ENCODE assay signal across 8 cellular contexts in the genomic region with DNA sequence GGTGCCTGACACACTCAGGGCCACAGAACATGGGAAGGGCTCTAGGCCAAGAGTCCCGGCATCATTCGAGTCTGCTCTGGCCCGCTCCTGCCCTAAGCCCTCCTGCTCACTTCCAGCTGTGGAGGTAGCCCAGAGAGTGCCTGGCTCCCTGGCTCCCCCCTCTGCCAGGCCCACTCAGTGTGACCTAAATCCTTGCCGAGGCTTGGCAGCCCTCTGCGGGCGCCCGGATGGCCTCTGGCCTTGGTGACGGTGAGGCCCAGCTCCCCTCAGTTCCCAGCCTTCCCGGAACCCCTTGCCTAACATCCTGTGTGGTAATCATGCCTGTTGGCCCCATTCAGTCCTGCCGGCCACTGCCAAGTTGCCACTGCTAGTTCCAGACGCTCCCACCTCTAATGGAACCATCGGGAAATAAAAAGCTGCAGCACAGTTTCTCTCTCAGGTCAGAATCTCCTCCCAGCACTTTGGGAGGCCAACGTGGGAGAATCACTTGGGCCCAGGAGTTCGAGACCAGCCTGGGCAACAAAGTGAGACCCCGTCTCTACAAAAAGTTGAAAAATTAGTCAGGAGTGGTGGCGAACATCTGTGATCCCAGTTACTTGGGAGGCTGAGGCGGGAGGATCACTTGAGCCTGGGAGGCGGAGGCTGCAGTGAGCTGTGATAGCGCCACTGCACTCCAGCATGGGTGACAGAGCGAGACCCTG. TPM values are rescaled to one million over a fixed set of nuclear protein-coding genes. Genes with fewer than 3 reads are reported as not detected.
A peak's percentile ranks its signal among the peaks of the same experiment; 100 is the strongest.
DNase-seq lines count a peak whose midpoint lies in the region; ATAC-seq and TF ChIP-seq lines count a peak whose summit lies in the region.

No MANE protein-coding gene starts in this region.

- H3K4me3 ChIP-seq in coronary artery = peak overlapping the region; percentile 5
- H3K4me3 ChIP-seq in mesodermal cell (ENCODE audit: extremely low read depth, insufficient read depth, low read length, poor library complexity, severe bottlenecking) = peak overlapping the region; percentile 39
- no peak overlapping the region for H3K4me3 ChIP-seq in tibial nerve

- H3K27me3 Mint-ChIP-seq in activated CD4-positive, alpha-beta T cell treated with anti-CD3 and anti-CD28 coated beads for 36 hours = no peaks in the 10 kb centered on the region
- H3K27me3 Mint-ChIP-seq in activated CD8-positive, alpha-beta memory T cell treated with anti-CD3 and anti-CD28 coated beads, Interleukin-2, amount 10 ng/mL, durations not matched to agents 7 days and 5 days = peaks cover 8% of the 10 kb centered on the region

- POLR2A ChIA-PET in activated CD4-positive, alpha-beta T cell treated with anti-CD3 and anti-CD28 coated beads for 36 hours (lab: Charles Lee) = no interaction called here

- H3K9me3 Mint-ChIP-seq in activated CD4-positive, alpha-beta T cell treated with anti-CD3 and anti-CD28 coated beads for 36 hours (ENCODE audit: low read depth) = no peaks in the 10 kb centered on the region
- no peaks in the 10 kb centered on the region for H3K9me3 Mint-ChIP-seq in activated CD8-positive, alpha-beta memory T cell treated with anti-CD3 and anti-CD28 coated beads, Interleukin-2, amount 10 ng/mL, durations not matched to agents 7 days and 5 days (ENCODE audit: low read depth)

- intact Hi-C loops in activated CD4-positive, alpha-beta T cell treated with anti-CD3 and anti-CD28 coated beads for 36 hours (cut with DNase I, micrococcal nuclease) = loop anchor here in 1 of 2 experiments (10.0 kb wide), 1 partner anchor 591 kb away; the partner anchor contains the start of gene CLSTN1

- no peaks in the 10 kb centered on the region for H3K9me3 ChIP-seq in mesodermal cell (ENCODE audit: control insufficient read depth, low read length)
- peaks cover 0 to 4% (median 0%) of the 10 kb centered on the region in 4 donors for H3K9me3 ChIP-seq in tibial nerve

- TF ChIP-seq EP300 in tibial nerve (IDR thresholded peaks at IDR 0.05) = peak; percentile 92 to 96

- H3K27ac ChIP-seq in coronary artery (peak overlapping the region; percentile 80 to 98), mesodermal cell (ENCODE audit: low read depth, low read length, severe bottlenecking) (no peak overlapping the region), tibial nerve (peak overlapping the region; percentile 86 to 98 (median 88))

- H3K4me1 Mint-ChIP-seq in activated CD4-positive, alpha-beta T cell treated with anti-CD3 and anti-CD28 coated beads for 36 hours = peaks cover 32% of the 10 kb centered on the region
- H3K4me1 Mint-ChIP-seq in activated CD8-positive, alpha-beta memory T cell treated with anti-CD3 and anti-CD28 coated beads, Interleukin-2, amount 10 ng/mL, durations not matched to agents 7 days and 5 days = peaks cover 32% of the 10 kb centered on the region

- in situ Hi-C loops in GM13976 (cut with MboI; ENCODE audit: low sequenced_read_pairs, unreplicated experiment) = no loop called here

- 88 to 89% methylated on average over 17 of the region's 20 CpGs for WGBS in mesodermal cell (ENCODE audit: insufficient coverage in 2 of 2), 2 experiments
- WGBS in tibial nerve, 2 donors = 57 to 60% methylated on average over 16 to 18 of the region's 20 CpGs

- no peak for TF ChIP-seq CTCF in coronary artery (IDR thresholded peaks at IDR 0.05)
- peak in 1 of 5 experiments; percentile 21 for TF ChIP-seq CTCF in tibial nerve (IDR thresholded peaks at IDR 0.05)
- no peak for TF ChIP-seq CTCF in GM13976 (IDR thresholded peaks at IDR 0.05; ENCODE audit: borderline replicate concordance, control extremely low read depth, extremely low read depth, insufficient read depth, missing control alignments)

- DNase-seq in activated CD4-positive, alpha-beta T cell treated with anti-CD3 and anti-CD28 coated beads for 36 hours = no peak
- no peak for DNase-seq in activated CD4-positive, alpha-beta T cell treated with anti-CD3 and anti-CD28 coated beads for 1 hour
- peak; percentile 97 for DNase-seq in coronary artery (ENCODE audit: low spot score)
- DNase-seq in tibial nerve (ENCODE audit: low spot score in 2 of 2) = peak; percentile 78 to 83
- no peak for DNase-seq in activated CD8-positive, alpha-beta memory T cell treated with anti-CD3 and anti-CD28 coated beads, Interleukin-2, amount 10 ng/mL, durations not matched to agents 7 days and 5 days
- no peak for DNase-seq in GM13976 (ENCODE audit: low spot score)

- peaks cover 1% of the 10 kb centered on the region for H3K36me3 Mint-ChIP-seq in activated CD4-positive, alpha-beta T cell treated with anti-CD3 and anti-CD28 coated beads for 36 hours (ENCODE audit: low read depth)
- peaks cover 2% of the 10 kb centered on the region for H3K36me3 Mint-ChIP-seq in activated CD8-positive, alpha-beta memory T cell treated with anti-CD3 and anti-CD28 coated beads, Interleukin-2, amount 10 ng/mL, durations not matched to agents 7 days and 5 days

- no peak for ATAC-seq in activated CD4-positive, alpha-beta T cell treated with anti-CD3 and anti-CD28 coated beads for 36 hours
- ATAC-seq in GM18868 (IDR thresholded peaks at IDR 0.05; ENCODE audit: unreplicated experiment) = no peak
- no peak for ATAC-seq in activated CD8-positive, alpha-beta memory T cell treated with anti-CD3 and anti-CD28 coated beads, Interleukin-2, amount 10 ng/mL, durations not matched to agents 7 days and 5 days

- CTCF ChIA-PET in activated CD4-positive, alpha-beta T cell treated with anti-CD3 and anti-CD28 coated beads for 36 hours (lab: Charles Lee) = interaction anchor here (0.7 to 1.8 kb wide), 5 partner anchors 8 to 264 kb away, joined by 3 to 5 read pairs (median 4); no protein-coding TSS in a partner anchor
- CTCF ChIA-PET in activated CD8-positive, alpha-beta memory T cell treated with anti-CD3 and anti-CD28 coated beads, Interleukin-2, amount 10 ng/mL, durations not matched to agents 7 days and 5 days (lab: Charles Lee) = interaction anchor here (0.6 to 4.1 kb wide), 17 partner anchors 8 to 370 kb away, joined by 3 to 25 read pairs (median 5); no protein-coding TSS in a partner anchor

- H3K36me3 ChIP-seq in mesodermal cell (ENCODE audit: control insufficient read depth, insufficient read depth, low read length) (no peaks in the 10 kb centered on the region), tibial nerve (no peaks in the 10 kb centered on the region)

- peak overlapping the region; percentile 78 for H3K4me3 Mint-ChIP-seq in activated CD4-positive, alpha-beta T cell treated with anti-CD3 and anti-CD28 coated beads for 36 hours
- no peak overlapping the region for H3K4me3 Mint-ChIP-seq in activated CD8-positive, alpha-beta memory T cell treated with anti-CD3 and anti-CD28 coated beads, Interleukin-2, amount 10 ng/mL, durations not matched to agents 7 days and 5 days

- H3K4me1 ChIP-seq in mesodermal cell (ENCODE audit: control insufficient read depth, insufficient read depth, low read length, poor library complexity, severe bottlenecking) = peaks cover 3% of the 10 kb centered on the region
- H3K4me1 ChIP-seq in tibial nerve = peaks cover 0 to 45% (median 34%) of the 10 kb centered on the region in 4 donors

- no peak overlapping the region for H3K27ac Mint-ChIP-seq in activated CD4-positive, alpha-beta T cell treated with anti-CD3 and anti-CD28 coated beads for 36 hours
- H3K27ac Mint-ChIP-seq in activated CD8-positive, alpha-beta memory T cell treated with anti-CD3 and anti-CD28 coated beads, Interleukin-2, amount 10 ng/mL, durations not matched to agents 7 days and 5 days = no peak overlapping the region

- H3K27me3 ChIP-seq in tibial nerve = no peaks in the 10 kb centered on the region

- no peak for TF ChIP-seq POLR2A in tibial nerve (IDR thresholded peaks at IDR 0.05)

RNA-seq across cellular contexts. Expression of gene H6PD, which starts 1.2 kb away (rescaled TPM):
- total RNA-seq in activated CD4-positive, alpha-beta T cell treated with anti-CD3 and anti-CD28 coated beads for 36 hours = 1 to 10 TPM; 8.8 to 9.6 TPM
- polyA plus RNA-seq in mesodermal cell (2013, experiment 1 of 2) = 15.0 TPM
- polyA plus RNA-seq in mesodermal cell (2013, experiment 2 of 2) = 13.4 TPM
- total RNA-seq in tibial nerve = 10 to 100 TPM; 53.1 to 88.6 (median 72.7) TPM
- total RNA-seq in activated CD8-positive, alpha-beta memory T cell treated with anti-CD3 and anti-CD28 coated beads, Interleukin-2, amount 10 ng/mL, durations not matched to agents 7 days and 5 days = 10 to 100 TPM; 13.2 to 13.5 TPM

RNA-seq across cellular contexts. Expression of gene SPSB1, which starts 59.3 kb away (rescaled TPM):
- 1 to 10 TPM; 5.7 to 6.8 TPM for total RNA-seq in activated CD4-positive, alpha-beta T cell treated with anti-CD3 and anti-CD28 coated beads for 36 hours
- polyA plus RNA-seq in mesodermal cell (2013, experiment 1 of 2) = 17.3 TPM
- polyA plus RNA-seq in mesodermal cell (2013, experiment 2 of 2) = 14.6 TPM
- total RNA-seq in tibial nerve = 10 to 100 TPM; 18.9 to 64.9 (median 41.8) TPM
- 1 to 10 TPM; 8.2 to 9.0 TPM for total RNA-seq in activated CD8-positive, alpha-beta memory T cell treated with anti-CD3 and anti-CD28 coated beads, Interleukin-2, amount 10 ng/mL, durations not matched to agents 7 days and 5 days

Comparison
In these comparisons a context has a peak if more than half of its experiments do, and no peak if none do; other contexts are left out.
1. DNase-seq: peak in coronary artery (single experiment) and tibial nerve (2 of 2); none in activated CD4-positive, alpha-beta T cell treated with anti-CD3 and anti-CD28 coated beads for 36 hours (single experiment), activated CD4-positive, alpha-beta T cell treated with anti-CD3 and anti-CD28 coated beads for 1 hour (single experiment), activated CD8-positive, alpha-beta memory T cell treated with anti-CD3 and anti-CD28 coated beads, Interleukin-2, amount 10 ng/mL, durations not matched to agents 7 days and 5 days (single experiment) and GM13976 (single experiment).
2. H3K4me3 ChIP-seq: peak in coronary artery (single experiment) and mesodermal cell (single experiment); none in tibial nerve (0 of 4).